1 cellular context compared by ENCODE assay signal in the genomic region with DNA sequence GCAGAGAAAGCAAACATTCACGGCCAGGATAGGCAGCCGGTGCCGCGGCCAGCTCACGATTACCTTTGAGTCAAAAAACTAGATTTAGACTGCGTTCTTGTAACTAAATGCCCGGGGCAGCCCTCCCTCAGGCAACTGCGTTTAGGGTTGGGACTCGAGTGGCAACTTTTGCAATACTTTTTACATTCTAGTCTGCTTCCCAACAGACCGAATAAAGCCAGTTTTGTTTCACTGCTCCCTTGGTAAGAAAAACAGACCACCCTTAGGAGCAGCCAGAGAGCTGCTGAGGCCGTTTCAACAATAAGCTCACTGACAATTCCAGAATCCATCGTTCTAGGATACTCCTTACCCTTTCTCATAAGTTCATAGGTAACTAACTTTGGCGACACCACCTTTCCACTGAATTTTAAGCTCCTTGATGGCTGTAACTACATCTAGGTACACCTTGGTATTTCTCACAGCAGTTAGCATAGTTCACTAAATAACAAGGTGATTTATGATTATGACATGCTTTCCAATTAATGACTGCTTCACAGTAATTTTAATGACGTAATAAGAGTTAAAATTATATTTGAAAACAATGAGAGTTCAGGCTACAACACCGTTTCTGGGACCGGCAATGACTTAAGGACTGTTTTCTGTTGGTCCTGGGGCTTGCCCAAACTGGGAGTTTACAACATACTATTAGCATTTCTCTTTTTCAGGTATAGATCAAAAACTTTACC.
TF ChIP-seq lines count a peak whose summit lies in the region.

No MANE protein-coding gene starts in this region.

TF ChIP-seq in H1, 55 proteins besides CTCF, POLR2A, EP300 and RAD21 (continued from another document):
- TF ChIP-seq KDM1A (IDR thresholded peaks at IDR 0.05; ENCODE audit: borderline replicate concordance, low read length) (no peak), SP4 (IDR thresholded peaks at IDR 0.05; ENCODE audit: low read length) (no peak), KDM4A (IDR thresholded peaks at IDR 0.05; ENCODE audit: low read depth, low read length, severe bottlenecking) (no peak), MAFK (IDR thresholded peaks at IDR 0.05; ENCODE audit: low read depth, low read length) (no peak), CBX5 (IDR thresholded peaks at IDR 0.05; ENCODE audit: low read depth, low read length) (no peak), CHD2 (IDR thresholded peaks at IDR 0.05; ENCODE audit: low read length) (no peak), EZH2 (IDR thresholded peaks at IDR 0.05; ENCODE audit: low read depth, low read length, severe bottlenecking) (no peak), SIN3A (conservative IDR thresholded peaks at IDR 0.05 in 1 of 2, IDR thresholded peaks at IDR 0.05 in 1 of 2; ENCODE audit: low read depth in 1 of 2, low read length in 2 of 2) (no peak; a peak in 1 of 4 replicates), SP2 (IDR thresholded peaks at IDR 0.05; ENCODE audit: low read length) (no peak), SAP30 (IDR thresholded peaks at IDR 0.05; ENCODE audit: insufficient read depth, insufficient replicate concordance, low read length) (peak; percentile 6), SIRT6 (IDR thresholded peaks at IDR 0.05; ENCODE audit: low read length) (no peak), FOSL1 (IDR thresholded peaks at IDR 0.05; ENCODE audit: insufficient read depth, low read depth, low read length) (no peak), HDAC6 (IDR thresholded peaks at IDR 0.05; ENCODE audit: low read depth, low read length) (no peak)
